ENCODE assay signal across 9 cellular contexts in genomic region chr2:109171444-109172334, GRCh38. TPM values are rescaled to one million over a fixed set of nuclear protein-coding genes. Genes with fewer than 3 reads are reported as not detected.
DNase-seq lines count a peak whose midpoint lies in the region; FAIRE-seq and TF ChIP-seq lines count a peak whose summit lies in the region.
"Had no signal": no experiment of that assay in that cellular context is flagged by ENCODE, and none has a peak within 500 bp of the region (broad histone marks: within the 10 kb centered on the region; RNA-seq: fewer than 3 reads in every experiment).

No MANE protein-coding gene starts in this region.

- peak; percentile 35 for TF ChIP-seq POLR2A in transverse colon (IDR thresholded peaks at IDR 0.05)

- no peak overlapping the region for H3K4me3 Mint-ChIP-seq in type B pancreatic cell

- H3K9me3 Mint-ChIP-seq in type B pancreatic cell = peaks cover 6% of the 10 kb centered on the region

- peaks cover 10 to 40% (median 28%) of the 10 kb centered on the region in 4 donors for H3K4me1 ChIP-seq in transverse colon

- H3K27ac Mint-ChIP-seq in type B pancreatic cell = no peak overlapping the region

- H3K36me3 Mint-ChIP-seq in type B pancreatic cell = peaks cover 3% of the 10 kb centered on the region

- H3K27ac ChIP-seq in transverse colon = peak overlapping the region; percentile 81 to 88 (median 86)

- no peaks in the 10 kb centered on the region for H3K36me3 ChIP-seq in transverse colon

- DNase-seq in HTR-8/SVneo (ENCODE audit: insufficient read length, low spot score) (peak; percentile 56), choroid plexus epithelial cell (ENCODE audit: low read depth) (peak; percentile 97), left kidney (ENCODE audit: low read depth, low spot score) (peak; percentile 59), transverse colon (peak; percentile 54), type B pancreatic cell (ENCODE audit: extremely low spot score, unreplicated experiment) (no peak), amygdala (lab: John Stamatoyannopoulos, UW) (no peak), NCI-H748 treated with DMSO at 0.1 percent for 48 hours (lab: John Stamatoyannopoulos, UW) (no peak), NCI-H748 (lab: John Stamatoyannopoulos, UW; ENCODE audit: unreplicated experiment) (no peak)

- no peaks in the 10 kb centered on the region for H3K27me3 Mint-ChIP-seq in type B pancreatic cell

- FAIRE-seq in HTR-8/SVneo (lab: Jason Lieb, UNC) = peak; percentile 28
- FAIRE-seq: colon had no signal

- in situ Hi-C loops in transverse colon (cut with MboI; ENCODE audit: low pct_ligation_motif_present in 1 of 4, low pct_unique_long_range_greater_than_20kb in 1 of 4, low sequenced_read_pairs in 3 of 4) = no loop called here

- no peaks in the 10 kb centered on the region for H3K27me3 ChIP-seq in transverse colon

- H3K4me3 ChIP-seq in choroid plexus epithelial cell (ENCODE audit: low read depth, low read length) = no peak overlapping the region
- peak overlapping the region in 1 of 4 donors; percentile 8 for H3K4me3 ChIP-seq in transverse colon

- no peaks in the 10 kb centered on the region for H3K9me3 ChIP-seq in transverse colon

- intact Hi-C loops in transverse colon (cut with DNase I; ENCODE audit: low total_unique reads) = loop anchor here (10.0 kb wide), 1 partner anchor 73 kb away; no protein-coding TSS in a partner anchor

- H3K4me1 Mint-ChIP-seq in type B pancreatic cell (ENCODE audit: unreplicated experiment) = peaks cover 23% of the 10 kb centered on the region

- TF ChIP-seq CTCF in choroid plexus epithelial cell (conservative IDR thresholded peaks at IDR 0.05; ENCODE audit: low read depth, low read length) = peak; percentile 42
- peak in 4 of 5 experiments; percentile 25 to 43 (median 30) for TF ChIP-seq CTCF in transverse colon (IDR thresholded peaks at IDR 0.05)
- no peak for TF ChIP-seq CTCF in type B pancreatic cell (conservative IDR thresholded peaks at IDR 0.05)

- WGBS in transverse colon (ENCODE audit: low coverage in 1 of 2), 2 donors = 30 to 59% methylated on average over 2 to 35 of the region's 36 CpGs

- peak; percentile 80 for TF ChIP-seq EP300 in transverse colon (IDR thresholded peaks at IDR 0.05; ENCODE audit: low read depth)

RNA-seq across cellular contexts. Expression of gene SH3RF3, which starts 42.7 kb away (rescaled TPM):
- total RNA-seq in transverse colon = 1 to 10 TPM; 1.9 to 8.8 (median 2.9) TPM
- total RNA-seq in type B pancreatic cell (ENCODE audit: low replicate concordance) = 2.5 and 13.9 TPM in 2 replicates

Comparison
In these comparisons a context has a peak if more than half of its experiments do, and no peak if none do; other contexts are left out.
1. DNase-seq: peak in HTR-8/SVneo (single experiment), choroid plexus epithelial cell (single experiment), left kidney (single experiment) and transverse colon (single experiment); none in type B pancreatic cell (single experiment), amygdala (0 of 56), NCI-H748 treated with DMSO at 0.1 percent for 48 hours (single experiment) and NCI-H748 (single experiment).